ENCODE assay signal across 8 cellular contexts in genomic region chr1:19463204-19463803, GRCh38. TPM values are rescaled to one million over a fixed set of nuclear protein-coding genes. Genes with fewer than 3 reads are reported as not detected.
DNase-seq lines count a peak whose midpoint lies in the region; ATAC-seq and TF ChIP-seq lines count a peak whose summit lies in the region.

No MANE protein-coding gene starts in this region.

- 41 to 55% (median 45%) methylated on average over 4 of the region's 4 CpGs for WGBS in psoas muscle, 3 donors

- H3K27ac Mint-ChIP-seq in activated T-helper 1 cell treated with anti-CD3 and anti-CD28 coated beads, Interleukin-12 subunit alpha, Interleukin-12 subunit beta, Interleukin-2, Interleukin-4 antibody, amounts not matched to agents 30 ng/mL and 10 ng/mL and 1 ng/mL, durations not matched to agents 14 hours and 24 hours and 36 hours = peak overlapping the region; percentile 85

- H3K27me3 Mint-ChIP-seq in activated T-helper 1 cell treated with anti-CD3 and anti-CD28 coated beads, Interleukin-12 subunit alpha, Interleukin-12 subunit beta, Interleukin-2, Interleukin-4 antibody, amounts not matched to agents 30 ng/mL and 10 ng/mL and 1 ng/mL, durations not matched to agents 14 hours and 24 hours and 36 hours (ENCODE audit: insufficient read depth) = no peaks in the 10 kb centered on the region

- H3K36me3 ChIP-seq in psoas muscle (ENCODE audit: insufficient read depth in 1 of 2, low read depth in 1 of 2) (no peaks in the 10 kb centered on the region), osteoblast (ENCODE audit: insufficient read depth, low read length) (peaks cover 11% of the 10 kb centered on the region), right atrium auricular region (no peaks in the 10 kb centered on the region)

- H3K9me3 Mint-ChIP-seq in activated T-helper 1 cell treated with anti-CD3 and anti-CD28 coated beads, Interleukin-12 subunit alpha, Interleukin-12 subunit beta, Interleukin-2, Interleukin-4 antibody, amounts not matched to agents 30 ng/mL and 10 ng/mL and 1 ng/mL, durations not matched to agents 14 hours and 24 hours and 36 hours = no peaks in the 10 kb centered on the region

- H3K4me1 ChIP-seq in psoas muscle (peaks cover 67% of the 10 kb centered on the region), osteoblast (ENCODE audit: insufficient read depth, low read length) (peaks cover 24% of the 10 kb centered on the region), right atrium auricular region (peaks cover 0 to 79% of the 10 kb centered on the region in 2 donors)

- H2AFZ ChIP-seq in osteoblast (ENCODE audit: low read length) = no peak overlapping the region

- H3K4me1 Mint-ChIP-seq in activated T-helper 1 cell treated with anti-CD3 and anti-CD28 coated beads, Interleukin-12 subunit alpha, Interleukin-12 subunit beta, Interleukin-2, Interleukin-4 antibody, amounts not matched to agents 30 ng/mL and 10 ng/mL and 1 ng/mL, durations not matched to agents 14 hours and 24 hours and 36 hours (ENCODE audit: low read depth) = peaks cover 85% of the 10 kb centered on the region

- peaks cover 32% of the 10 kb centered on the region for H3K36me3 Mint-ChIP-seq in activated T-helper 1 cell treated with anti-CD3 and anti-CD28 coated beads, Interleukin-12 subunit alpha, Interleukin-12 subunit beta, Interleukin-2, Interleukin-4 antibody, amounts not matched to agents 30 ng/mL and 10 ng/mL and 1 ng/mL, durations not matched to agents 14 hours and 24 hours and 36 hours (ENCODE audit: low read depth)

- H3K79me2 ChIP-seq in osteoblast (ENCODE audit: insufficient read depth, low read length) = peaks cover 94% of the 10 kb centered on the region

- H3K4me3 ChIP-seq in psoas muscle = no peak overlapping the region
- no peak overlapping the region for H3K4me3 ChIP-seq in osteoblast (ENCODE audit: insufficient read depth, low read length)
- H3K4me3 ChIP-seq in right atrium auricular region = no peak overlapping the region

- H3K4me3 Mint-ChIP-seq in activated T-helper 1 cell treated with anti-CD3 and anti-CD28 coated beads, Interleukin-12 subunit alpha, Interleukin-12 subunit beta, Interleukin-2, Interleukin-4 antibody, amounts not matched to agents 30 ng/mL and 10 ng/mL and 1 ng/mL, durations not matched to agents 14 hours and 24 hours and 36 hours = peak overlapping the region; percentile 79

- H3K4me2 ChIP-seq in osteoblast (ENCODE audit: insufficient read depth, low read length) = no peak overlapping the region

- no peak for TF ChIP-seq CTCF in psoas muscle (IDR thresholded peaks at IDR 0.05)
- TF ChIP-seq CTCF in osteoblast (IDR thresholded peaks at IDR 0.05; ENCODE audit: extremely low read depth, low read depth, low read length) = no peak
- TF ChIP-seq CTCF in right atrium auricular region (IDR thresholded peaks at IDR 0.05) = no peak

- peak; percentile 65 for DNase-seq in activated T-helper 1 cell treated with anti-CD3 and anti-CD28 coated beads, Interleukin-12 subunit alpha, Interleukin-12 subunit beta, Interleukin-2, Interleukin-4 antibody, amounts not matched to agents 30 ng/mL and 10 ng/mL and 1 ng/mL, durations not matched to agents 14 hours and 24 hours and 36 hours (ENCODE audit: low spot score)
- DNase-seq in psoas muscle (no peak), osteoblast (ENCODE audit: insufficient read length, low spot score, missing footprints) (no peak), right atrium auricular region (ENCODE audit: low spot score) (no peak), SHP77 treated with DMSO at 0.1 percent for 48 hours (lab: John Stamatoyannopoulos, UW) (no peak), COR-L47 (lab: John Stamatoyannopoulos, UW) (no peak)

- peaks cover 80% of the 10 kb centered on the region for H4K20me1 ChIP-seq in osteoblast (ENCODE audit: insufficient read depth, low read length)

- intact Hi-C loops in activated T-helper 1 cell treated with anti-CD3 and anti-CD28 coated beads, Interleukin-12 subunit alpha, Interleukin-12 subunit beta, Interleukin-2, Interleukin-4 antibody, amounts not matched to agents 30 ng/mL and 10 ng/mL and 1 ng/mL, durations not matched to agents 14 hours and 24 hours and 36 hours (cut with micrococcal nuclease) = loop anchor here (1.0 kb wide), 1 partner anchor 14 kb away; no protein-coding TSS in a partner anchor
- intact Hi-C loops in psoas muscle (cut with DNase I) = loop anchor here in 1 of 2 donors (5.0 kb wide), 1 partner anchor 774 kb away; no protein-coding TSS in a partner anchor

- H3K9me3 ChIP-seq in psoas muscle (no peaks in the 10 kb centered on the region), osteoblast (ENCODE audit: low read depth, low read length) (no peaks in the 10 kb centered on the region), right atrium auricular region (no peaks in the 10 kb centered on the region)

- H3K27ac ChIP-seq in psoas muscle = peak overlapping the region; percentile 21
- no peak overlapping the region for H3K27ac ChIP-seq in osteoblast (ENCODE audit: low read depth, low read length)
- no peak overlapping the region for H3K27ac ChIP-seq in right atrium auricular region

- H3K27me3 ChIP-seq in psoas muscle (ENCODE audit: insufficient read depth in 3 of 3, low read length in 2 of 3) (no peaks in the 10 kb centered on the region), osteoblast (ENCODE audit: insufficient read depth, low read length) (no peaks in the 10 kb centered on the region), right atrium auricular region (no peaks in the 10 kb centered on the region)

- peak; percentile 53 for ATAC-seq in GM19372 (IDR thresholded peaks at IDR 0.05; ENCODE audit: low read depth, unreplicated experiment)
- peak; percentile 44 for ATAC-seq in HG03139 (IDR thresholded peaks at IDR 0.05; ENCODE audit: unreplicated experiment)
- no peak for ATAC-seq in psoas muscle

RNA-seq across cellular contexts. Expression of gene CAPZB, which starts 22.0 kb away (rescaled TPM):
- total RNA-seq in activated T-helper 1 cell treated with anti-CD3 and anti-CD28 coated beads, Interleukin-12 subunit alpha, Interleukin-12 subunit beta, Interleukin-2, Interleukin-4 antibody, amounts not matched to agents 30 ng/mL and 10 ng/mL and 1 ng/mL, durations not matched to agents 14 hours and 24 hours and 36 hours = 317 and 323 TPM in 2 replicates
- 100 to 1,000 TPM; 207 to 284 (median 232) TPM for total RNA-seq in psoas muscle
- polyA plus RNA-seq in psoas muscle = 100 to 1,000 TPM; 179 to 261 (median 206) TPM
- total RNA-seq in osteoblast = 217 and 224 TPM in 2 replicates
- 100 to 1,000 TPM in 1 of 2 donors, 10 to 100 TPM in 1; 87.8 to 122 TPM for total RNA-seq in right atrium auricular region

Comparison
In these comparisons a context has a peak if more than half of its experiments do, and no peak if none do; other contexts are left out.
1. ATAC-seq: peak in GM19372 (single experiment) and HG03139 (single experiment); none in psoas muscle (0 of 4).